Comparison of ENCODE assay signal across 1 cellular context in genomic region chr1:30815556-30815955, GRCh38.
A peak's percentile ranks its signal among the peaks of the same experiment; 100 is the strongest.
TF ChIP-seq lines count a peak whose summit lies in the region.

No MANE protein-coding gene starts in this region.

TF ChIP-seq in HepG2, 621 proteins besides CTCF, POLR2A, EP300 and RAD21 (continued from another document):
- TF ChIP-seq CREB1 (IDR thresholded peaks at IDR 0.05) (peak; percentile 70), CREB1 (CRISPR knock-in tag; IDR thresholded peaks at IDR 0.05) (no peak), ZMAT5 (CRISPR knock-in tag; IDR thresholded peaks at IDR 0.05; ENCODE audit: borderline replicate concordance, low read depth) (no peak)
